In the genomic region with DNA sequence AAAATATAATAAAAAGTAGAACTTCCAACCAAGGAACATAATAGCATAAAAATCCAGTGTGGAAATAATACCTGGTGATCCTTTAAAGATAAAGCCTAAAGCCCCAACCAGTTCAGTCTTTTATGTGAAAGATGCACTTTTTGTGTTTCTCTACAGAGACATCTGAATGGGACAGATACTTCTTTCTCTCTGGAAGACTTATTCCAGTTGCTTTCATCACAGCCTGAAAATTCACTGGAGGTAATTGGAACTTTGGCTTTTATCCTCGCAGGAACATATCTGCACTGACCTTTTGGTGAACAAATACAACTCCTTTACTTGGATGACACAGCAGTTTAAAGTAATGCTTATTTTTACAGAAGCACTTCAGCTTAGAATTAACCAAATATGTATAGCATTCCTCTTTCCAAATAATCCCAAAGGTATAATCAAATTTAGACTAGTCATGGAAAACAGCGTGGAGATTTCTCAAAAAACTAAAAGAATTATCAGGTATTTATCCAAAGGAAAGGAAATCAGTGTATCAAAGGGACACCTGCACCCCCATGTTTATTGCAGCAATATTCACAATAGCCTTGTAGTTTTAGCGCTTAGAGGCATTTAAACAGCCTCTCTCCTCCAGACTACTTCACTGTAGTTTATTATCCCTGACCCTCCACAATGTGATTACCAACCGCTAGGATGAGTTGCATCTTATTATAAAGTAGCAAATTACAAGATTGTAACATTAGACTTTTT, we compare ENCODE assay signal across 1 cellular context.
TF ChIP-seq lines count a peak whose summit lies in the region.

No MANE protein-coding gene starts in this region.

TF ChIP-seq in WTC11, 78 proteins besides CTCF, POLR2A, EP300 and RAD21 (continued from another document):
- TF ChIP-seq, protein P1, sequence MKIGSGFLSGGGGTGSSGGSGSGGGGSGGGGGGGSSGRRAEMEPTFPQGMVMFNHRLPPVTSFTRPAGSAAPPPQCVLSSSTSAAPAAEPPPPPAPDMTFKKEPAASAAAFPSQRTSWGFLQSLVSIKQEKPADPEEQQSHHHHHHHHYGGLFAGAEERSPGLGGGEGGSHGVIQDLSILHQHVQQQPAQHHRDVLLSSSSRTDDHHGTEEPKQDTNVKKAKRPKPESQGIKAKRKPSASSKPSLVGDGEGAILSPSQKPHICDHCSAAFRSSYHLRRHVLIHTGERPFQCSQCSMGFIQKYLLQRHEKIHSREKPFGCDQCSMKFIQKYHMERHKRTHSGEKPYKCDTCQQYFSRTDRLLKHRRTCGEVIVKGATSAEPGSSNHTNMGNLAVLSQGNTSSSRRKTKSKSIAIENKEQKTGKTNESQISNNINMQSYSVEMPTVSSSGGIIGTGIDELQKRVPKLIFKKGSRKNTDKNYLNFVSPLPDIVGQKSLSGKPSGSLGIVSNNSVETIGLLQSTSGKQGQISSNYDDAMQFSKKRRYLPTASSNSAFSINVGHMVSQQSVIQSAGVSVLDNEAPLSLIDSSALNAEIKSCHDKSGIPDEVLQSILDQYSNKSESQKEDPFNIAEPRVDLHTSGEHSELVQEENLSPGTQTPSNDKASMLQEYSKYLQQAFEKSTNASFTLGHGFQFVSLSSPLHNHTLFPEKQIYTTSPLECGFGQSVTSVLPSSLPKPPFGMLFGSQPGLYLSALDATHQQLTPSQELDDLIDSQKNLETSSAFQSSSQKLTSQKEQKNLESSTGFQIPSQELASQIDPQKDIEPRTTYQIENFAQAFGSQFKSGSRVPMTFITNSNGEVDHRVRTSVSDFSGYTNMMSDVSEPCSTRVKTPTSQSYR (CRISPR knock-in tag; IDR thresholded peaks at IDR 0.05) = no peak
- TF ChIP-seq CREM (CRISPR knock-in tag; IDR thresholded peaks at IDR 0.05) = no peak
TF ChIP-seq in WTC11: peak in this region for 5.
